24 cellular contexts compared by ENCODE assay signal in the genomic region with DNA sequence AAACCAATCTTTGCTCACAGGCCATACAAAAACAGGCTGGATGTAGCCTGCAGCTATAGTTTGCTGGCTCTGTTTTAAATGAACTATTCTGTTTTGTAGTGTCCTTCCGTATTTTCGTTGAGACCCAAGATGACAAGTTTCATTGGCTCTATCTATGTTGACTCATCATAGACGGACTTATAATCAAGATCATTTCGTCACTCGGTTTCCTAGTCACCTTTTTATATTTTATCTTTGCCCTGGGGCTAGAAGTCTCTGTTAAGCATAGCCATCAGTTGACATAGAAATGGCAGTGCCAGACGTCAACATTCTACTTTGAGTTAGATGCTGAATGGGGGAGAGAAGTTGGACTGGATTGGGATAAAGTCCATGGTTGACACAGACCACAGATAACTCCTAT. TPM values are rescaled to one million over a fixed set of nuclear protein-coding genes. Genes with fewer than 3 reads are reported as not detected.
DNase-seq lines count a peak whose midpoint lies in the region; ATAC-seq, FAIRE-seq and TF ChIP-seq lines count a peak whose summit lies in the region.
"Had no signal": no experiment of that assay in that cellular context is flagged by ENCODE, and none has a peak within 500 bp of the region (broad histone marks: within the 10 kb centered on the region; RNA-seq: fewer than 3 reads in every experiment).

No MANE protein-coding gene starts in this region.

- no peak overlapping the region for H2AFZ ChIP-seq in K562 (ENCODE audit: low read depth, low read length)
- H2AFZ ChIP-seq: GM23338 had no signal

- H3K9me1 ChIP-seq in K562 (ENCODE audit: control insufficient read depth, insufficient read depth, low read length) = no peaks in the 10 kb centered on the region

- ATAC-seq in K562 (no peak), GM18870 (IDR thresholded peaks at IDR 0.05; ENCODE audit: unreplicated experiment) (no peak), GM19463 (IDR thresholded peaks at IDR 0.05; ENCODE audit: unreplicated experiment) (no peak)
- ATAC-seq: A549, GM23338 had no signal

- TF ChIP-seq EP300 in K562 (IDR thresholded peaks at IDR 0.05; ENCODE audit: low read length) = no peak

- TF ChIP-seq RAD21 in K562 (CRISPR knock-in tag; conservative IDR thresholded peaks at IDR 0.05 in 1 of 2, IDR thresholded peaks at IDR 0.05 in 1 of 2) = no peak

- BruUV-seq in K562 (replicated peaks; lab: Mats Ljungman, UMichigan) = no TSS peak

- peak overlapping the region in 1 of 4 donors; percentile 21 for H3K4me3 Mint-ChIP-seq in IgD-negative memory B cell
- peak overlapping the region in 1 of 3 experiments; percentile 18 for H3K4me3 Mint-ChIP-seq in nephron
- H3K4me3 Mint-ChIP-seq: CD4-positive, alpha-beta memory T cell; GM23338; HFFc6 had no signal

- H3K79me2 ChIP-seq in K562 (ENCODE audit: control insufficient read depth, insufficient read depth, low read length) = no peaks in the 10 kb centered on the region

- intact Hi-C loops in K562 (cut with micrococcal nuclease) = loop anchor here (5.0 kb wide), 1 partner anchor 187 kb away; no protein-coding TSS in a partner anchor

- WGBS in K562 (ENCODE audit: insufficient coverage, low coverage, missing lambda C conversion rate) = 0% methylated on average over 6 of the region's 6 CpGs

- H3K9me3 Mint-ChIP-seq in IgD-negative memory B cell = no peaks in the 10 kb centered on the region
- no peaks in the 10 kb centered on the region for H3K9me3 Mint-ChIP-seq in nephron
- H3K9me3 Mint-ChIP-seq: GM23338, HFFc6 had no signal

- H3K4me2 ChIP-seq in K562 (ENCODE audit: insufficient read depth, low read length) = no peak overlapping the region
- H3K4me2 ChIP-seq: A549, GM23338 had no signal

- peaks cover 21 to 42% (median 34%) of the 10 kb centered on the region in 3 donors for H3K4me1 Mint-ChIP-seq in IgD-negative memory B cell
- H3K4me1 Mint-ChIP-seq in nephron = peaks cover 69% of the 10 kb centered on the region

- no peak overlapping the region for H3K9ac ChIP-seq in K562 (ENCODE audit: insufficient read depth in 1 of 2, low read depth in 2 of 2, low read length in 2 of 2)

- H3K36me3 ChIP-seq in K562 (ENCODE audit: control insufficient read depth, insufficient read depth, low read length) = no peaks in the 10 kb centered on the region
- H3K36me3 ChIP-seq: HAP-1 had no signal

- TF ChIP-seq POLR2A in K562 (conservative IDR thresholded peaks at IDR 0.05) = no peak

- FAIRE-seq in K562 (lab: Jason Lieb, UNC) = no peak
- FAIRE-seq: A549, GM12891, GM18507, GM19239, H54 had no signal

- peaks cover 2% of the 10 kb centered on the region for H3K27me3 Mint-ChIP-seq in IgD-negative memory B cell
- H3K27me3 Mint-ChIP-seq in nephron (ENCODE audit: low read depth) = peaks cover 11% of the 10 kb centered on the region

- H4K20me1 ChIP-seq in K562 (replicated peaks; ENCODE audit: control insufficient read depth, insufficient read depth, low read length) = no peaks in the 10 kb centered on the region

- CTCF ChIA-PET in K562 (lab: Yijun Ruan, JAX; ENCODE audit: low intra/inter-chr PET ratio) = no interaction called here

- H3K27ac Mint-ChIP-seq in IgD-negative memory B cell (peak overlapping the region in 2 of 3 donors; percentile 51 to 76), nephron (peak overlapping the region; percentile 85 to 88 (median 87))
- H3K27ac Mint-ChIP-seq: CD4-positive, alpha-beta memory T cell; GM23338; HFFc6 had no signal

- peaks cover 35 to 43% of the 10 kb centered on the region in 2 experiments; a peak in 4 of 5 replicates for H3K27me3 ChIP-seq in K562 (ENCODE audit: control insufficient read depth in 2 of 2, insufficient read depth in 2 of 2, low read length in 2 of 2)

- H3K4me1 ChIP-seq in K562 (replicated peaks in 1 of 2; ENCODE audit: control insufficient read depth in 2 of 2, insufficient read depth in 2 of 2, low read length in 2 of 2) = peaks cover 0 to 12% of the 10 kb centered on the region in 2 experiments; a peak in 1 of 5 replicates
- H3K4me1 ChIP-seq: A549 had no signal

- H3K27ac ChIP-seq in K562 (ENCODE audit: extremely low read depth, low read depth, low read length) = no peak overlapping the region
- H3K27ac ChIP-seq: A549 had no signal

- POLR2A ChIA-PET in K562 (lab: Yijun Ruan, JAX) = interaction anchor here (0.6 to 1.0 kb wide), 3 partner anchors 18 to 206 kb away, joined by 3 to 4 read pairs (median 4); no protein-coding TSS in a partner anchor

- TF ChIP-seq CTCF in LNCaP clone FGC (IDR thresholded peaks at IDR 0.05; ENCODE audit: control insufficient read depth, extremely low read depth, insufficient read depth) (no peak), K562 (IDR thresholded peaks at IDR 0.05 in 2 of 3, conservative IDR thresholded peaks at IDR 0.05 in 1 of 3; ENCODE audit: insufficient read depth in 2 of 3, low read depth in 1 of 3, low read length in 3 of 3) (no peak), nephron (IDR thresholded peaks at IDR 0.05; ENCODE audit: unreplicated experiment in 3 of 3) (no peak)

- peaks cover 10% of the 10 kb centered on the region for H3K36me3 Mint-ChIP-seq in IgD-negative memory B cell
- H3K36me3 Mint-ChIP-seq in nephron (ENCODE audit: low read depth) = peaks cover 8% of the 10 kb centered on the region

- no peaks in the 10 kb centered on the region for H3K9me3 ChIP-seq in K562 (replicated peaks; ENCODE audit: control insufficient read depth, insufficient read depth, low read depth, low read length)
- H3K9me3 ChIP-seq: A549, HAP-1 had no signal

- DNase-seq in LNCaP clone FGC (ENCODE audit: low read depth) = peak; percentile 28
- DNase-seq in K562 (ENCODE audit: extremely low read depth in 1 of 4, low spot score in 3 of 4) = no peak
- DNase-seq in ACHN = no peak
- DNase-seq: 8988T; C1 segment of cervical spinal cord; Calu3; CD4-positive, alpha-beta memory T cell; COR-L47; DMS53; DMS79 treated with DMSO at 0.1 percent for 48 hours; GF-D8; HFFc6 had no signal

- in situ Hi-C loops in K562 (cut with MboI) (no loop called here), ACHN (cut with HindIII; ENCODE audit: low pct_ligation_motif_present, low pct_unique_long_range_greater_than_20kb, low sequenced_read_pairs) (no loop called here)

- no peak overlapping the region for H3K4me3 ChIP-seq in LNCaP clone FGC (ENCODE audit: low read depth, low read length)
- H3K4me3 ChIP-seq in K562 = no peak overlapping the region
- H3K4me3 ChIP-seq: A549, GM23338, HAP-1 had no signal

TF ChIP-seq in K562, 482 proteins besides CTCF, POLR2A, EP300 and RAD21:
- TF ChIP-seq ZNF3 (CRISPR knock-in tag; IDR thresholded peaks at IDR 0.05) = no peak
- TF ChIP-seq FOSL1 (tag; conservative IDR thresholded peaks at IDR 0.05) = peak; percentile 57

RNA-seq across cellular contexts. Expression of gene PLEKHG1, which starts 4.8 kb away (rescaled TPM):
- 40.2 TPM for polyA plus RNA-seq in IgD-negative memory B cell
- not detected in 2 replicates for total RNA-seq in K562 (2011; cell fraction: chromatin; rRNA removed; ENCODE audit: low replicate concordance)
- total RNA-seq in K562 (2011; cell fraction: nucleolus; rRNA removed) = not detected in 2 replicates
- not detected in 2 replicates for total RNA-seq in K562 (2011; cell fraction: nucleoplasm; rRNA removed)
- not detected in 2 replicates for total RNA-seq in K562 (2014; rRNA removed)
- total RNA-seq in K562 (2014; rRNA removed; fragmentation: Illumina TruSeq; extraction: Trizol) = not detected in 2 replicates
- not detected in 2 replicates for total RNA-seq in K562 (2015; rRNA removed; fragmentation: Illumina TruSeq; extraction: Trizol)
- 0.16 TPM in 1 of 2 replicates, not detected in the other for total RNA-seq in K562 (2021)
- polyA plus RNA-seq in K562 (2011; rRNA removed) = not detected in 2 replicates
- not detected in 2 replicates for polyA plus RNA-seq in K562 (2011; cell fraction: cytosol; rRNA removed)
- polyA plus RNA-seq in K562 (2011; cell fraction: nucleus; rRNA removed) = not detected in 2 replicates
- polyA plus RNA-seq in K562 (2012) = 0.06 TPM in 1 of 2 replicates, not detected in the other
- polyA plus RNA-seq in K562 (2014; fragmentation: Illumina TruSeq; extraction: Trizol) = not detected in 2 replicates
- polyA plus RNA-seq in K562 (2014; fragmentation: Nextera tagmentation; extraction: Ambion mirVana) = under 1 TPM in 1 of 2 experiments, not detected in 1; 0.03 TPM
- polyA plus RNA-seq in K562 (2014; rRNA removed) = 0.03 TPM in 1 of 2 replicates, not detected in the other
- polyA minus RNA-seq in K562 (2011; rRNA and poly(A)+ RNA removed) = not detected in 2 replicates
- polyA minus RNA-seq in K562 (2011; cell fraction: cytosol; rRNA and poly(A)+ RNA removed) = not detected in 2 replicates
- not detected in 2 replicates for polyA minus RNA-seq in K562 (2011; cell fraction: nucleus; rRNA and poly(A)+ RNA removed)
- total RNA-seq: G401 had no signal

Comparison
In these comparisons a context has a peak if more than half of its experiments do, and no peak if none do; other contexts are left out.
1. RNA of gene PLEKHG1, which starts 4.8 kb away (polyA plus RNA-seq): 40.2 TPM in IgD-negative memory B cell (single experiment); 0.03 to 0.06 TPM in K562; every median in the first group is over 10 times any median in the second.